In the genomic region with DNA sequence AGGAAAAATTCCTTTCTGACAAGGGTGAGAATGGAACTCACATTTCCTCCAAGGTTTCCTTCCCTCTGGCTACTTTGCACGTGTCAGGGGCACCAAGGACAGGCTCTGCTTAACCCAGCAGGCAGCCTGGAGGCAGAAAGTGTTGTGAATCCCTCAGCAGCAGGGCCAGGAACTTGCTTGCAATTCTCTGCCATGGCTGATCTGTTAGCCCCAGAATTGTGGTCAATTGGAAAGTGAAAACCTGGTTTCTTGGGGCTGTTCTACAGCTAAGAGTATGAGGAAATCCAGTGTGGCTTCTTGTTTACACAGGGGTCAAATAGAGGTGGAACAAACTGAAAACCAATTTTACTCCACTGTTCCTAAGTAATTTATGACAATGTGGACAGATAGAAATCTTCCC, we compare ENCODE assay signal across 10 cellular contexts. TPM values are rescaled to one million over a fixed set of nuclear protein-coding genes. Genes with fewer than 3 reads are reported as not detected.
DNase-seq lines count a peak whose midpoint lies in the region; ATAC-seq and TF ChIP-seq lines count a peak whose summit lies in the region.
"Had no signal": no experiment of that assay in that cellular context is flagged by ENCODE, and none has a peak within 500 bp of the region (broad histone marks: within the 10 kb centered on the region; RNA-seq: fewer than 3 reads in every experiment).

No MANE protein-coding gene starts in this region.

- peak overlapping the region; percentile 5 for H3K4me2 ChIP-seq in hepatocyte

- H3K79me2 ChIP-seq in hepatocyte = no peaks in the 10 kb centered on the region

- TF ChIP-seq CTCF in hepatocyte (IDR thresholded peaks at IDR 0.05; ENCODE audit: poor library complexity) = no peak
- TF ChIP-seq CTCF in esophagus muscularis mucosa (IDR thresholded peaks at IDR 0.05) = no peak

- TF ChIP-seq POLR2A in esophagus muscularis mucosa (IDR thresholded peaks at IDR 0.05; ENCODE audit: low read depth) = no peak

- no peak for TF ChIP-seq EP300 in esophagus muscularis mucosa (IDR thresholded peaks at IDR 0.05)

- H3K27ac ChIP-seq in hepatocyte (peak overlapping the region; percentile 49), esophagus muscularis mucosa (replicated peaks in 1 of 4) (no peak overlapping the region)

- H3K4me3 ChIP-seq in hepatocyte (no peak overlapping the region), esophagus muscularis mucosa (no peak overlapping the region)

- no peaks in the 10 kb centered on the region for H3K27me3 ChIP-seq in hepatocyte
- no peaks in the 10 kb centered on the region for H3K27me3 ChIP-seq in esophagus muscularis mucosa

- H3K9me3 ChIP-seq in hepatocyte (ENCODE audit: low read depth) (no peaks in the 10 kb centered on the region), esophagus muscularis mucosa (no peaks in the 10 kb centered on the region)

- ATAC-seq in GM18502 (IDR thresholded peaks at IDR 0.05; ENCODE audit: poor library complexity, unreplicated experiment) (peak; percentile 97), GM21717 (IDR thresholded peaks at IDR 0.05; ENCODE audit: unreplicated experiment) (peak; percentile 97), HG03558 (IDR thresholded peaks at IDR 0.05; ENCODE audit: extremely low read depth, unreplicated experiment) (peak; percentile 83)

- DNase-seq in hepatocyte (ENCODE audit: low spot score) (peak; percentile 19), AG08395 (ENCODE audit: low spot score) (no peak), NCI-H2081 (lab: John Stamatoyannopoulos, UW) (no peak), GOT3 (lab: John Stamatoyannopoulos, UW) (no peak), esophagus muscularis mucosa (ENCODE audit: extremely low spot score) (no peak)
- DNase-seq: GDM1, NCI-H2171 had no signal

- intact Hi-C loops in esophagus muscularis mucosa (cut with DNase I) = no loop called here

- WGBS in hepatocyte (ENCODE audit: low lambda C conversion rate, missing lambda C conversion rate) = 11% methylated on average over 1 of the region's 1 CpG
- 17% methylated on average over 1 of the region's 1 CpG for WGBS in esophagus muscularis mucosa

- H3K9me2 ChIP-seq in hepatocyte (replicated peaks; ENCODE audit: insufficient read depth) = no peaks in the 10 kb centered on the region

- H3K36me3 ChIP-seq in hepatocyte (replicated peaks; ENCODE audit: insufficient read depth, low read depth) = no peaks in the 10 kb centered on the region
- H3K36me3 ChIP-seq in esophagus muscularis mucosa = no peaks in the 10 kb centered on the region

- no peaks in the 10 kb centered on the region for H4K20me1 ChIP-seq in hepatocyte (ENCODE audit: insufficient read depth, poor library complexity, severe bottlenecking)

- H2AFZ ChIP-seq in hepatocyte = peak overlapping the region; percentile 22

- H3K4me1 ChIP-seq in hepatocyte (ENCODE audit: insufficient read depth) = peaks cover 25% of the 10 kb centered on the region
- H3K4me1 ChIP-seq in esophagus muscularis mucosa = no peaks in the 10 kb centered on the region

RNA-seq across cellular contexts. Expression of gene CEP295, which starts 38.3 kb away (rescaled TPM):
- total RNA-seq in hepatocyte = 20.9 and 21.8 TPM in 2 replicates
- polyA plus RNA-seq in hepatocyte = 1.6 and 2.9 TPM in 2 replicates
- total RNA-seq in esophagus muscularis mucosa = 10 to 100 TPM; 10.1 to 13.3 (median 11.9) TPM
